ENCODE assay signal across 18 cellular contexts in the genomic region with DNA sequence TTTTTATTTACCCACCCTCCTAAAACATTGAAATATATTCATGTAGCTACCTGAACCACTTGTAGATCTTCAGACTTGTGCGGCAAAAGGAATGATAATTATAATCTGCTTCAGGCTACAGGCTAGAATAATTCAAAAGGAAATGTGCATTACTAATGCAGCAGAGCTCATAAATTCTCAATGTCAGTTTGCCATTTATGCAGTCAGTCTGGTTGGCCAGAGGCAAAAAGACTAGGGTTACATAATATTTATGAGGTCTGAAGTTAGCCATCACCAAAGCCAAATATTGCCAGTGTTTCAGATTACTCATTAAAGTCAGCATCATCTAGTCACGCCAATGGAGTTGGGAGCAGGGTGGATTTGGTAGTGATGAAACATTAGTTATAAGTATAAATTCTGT. TPM values are rescaled to one million over a fixed set of nuclear protein-coding genes. Genes with fewer than 3 reads are reported as not detected.
A peak's percentile ranks its signal among the peaks of the same experiment; 100 is the strongest.
DNase-seq lines count a peak whose midpoint lies in the region; ATAC-seq, FAIRE-seq and TF ChIP-seq lines count a peak whose summit lies in the region.
"Had no signal": no experiment of that assay in that cellular context is flagged by ENCODE, and none has a peak within 500 bp of the region (broad histone marks: within the 10 kb centered on the region; RNA-seq: fewer than 3 reads in every experiment).

No MANE protein-coding gene starts in this region.

- FAIRE-seq in D721Med (lab: Jason Lieb, UNC), result no peak

- no peaks in the 10 kb centered on the region for H3K36me3 Mint-ChIP-seq in MCF 10A (ENCODE audit: insufficient read depth, unreplicated experiment)
- H3K36me3 Mint-ChIP-seq: activated naive CD8-positive, alpha-beta T cell had no signal

- H3K27ac ChIP-seq in breast epithelium (no peak overlapping the region), aorta (ENCODE audit: low read depth in 1 of 2, low read length in 2 of 2) (no peak overlapping the region)
- H3K27ac ChIP-seq: BLaER1 treated with 17β-estradiol and CSF1 and Interleukin-3, amounts not matched to agents 10 nM and 100 nM; hepatocyte; KMS-11; prostate gland had no signal

- DNase-seq in MCF 10A (ENCODE audit: unreplicated experiment) (peak; percentile 90), breast epithelium (ENCODE audit: low spot score in 2 of 2) (no peak), NCI-H526 (lab: John Stamatoyannopoulos, UW) (peak; percentile 52 to 59), epithelial cell of esophagus (ENCODE audit: low read depth) (peak; percentile 88), D721Med (ENCODE audit: insufficient read length, low spot score) (no peak), aorta (no peak)
- no peak for DNase-seq in activated CD8-positive, alpha-beta memory T cell treated with anti-CD3 and anti-CD28 coated beads, Interleukin-2, amount 50 U/mL, for 48 hours
- DNase-seq in activated naive CD4-positive, alpha-beta T cell treated with anti-CD3 and anti-CD28 coated beads, Interleukin-2, amount 50 U/mL, for 16 hours, result no peak
- DNase-seq: activated CD8-positive, alpha-beta T cell treated with anti-CD3 and anti-CD28 coated beads for 36 hours; NCI-H774 had no signal

- 66 to 78% methylated on average over 2 of the region's 2 CpGs for WGBS in aorta, 2 donors

- no peak for TF ChIP-seq POLR2A in breast epithelium (IDR thresholded peaks at IDR 0.05)

- H3K36me3 ChIP-seq in breast epithelium, result no peaks in the 10 kb centered on the region
- H3K36me3 ChIP-seq in aorta (ENCODE audit: control insufficient read depth in 1 of 2, insufficient read depth in 2 of 2, low read length in 1 of 2), result no peaks in the 10 kb centered on the region
- H3K36me3 ChIP-seq: BLaER1 treated with 17β-estradiol and CSF1 and Interleukin-3, amounts not matched to agents 10 nM and 100 nM; prostate gland had no signal

- TF ChIP-seq CTCF in MCF 10A (IDR thresholded peaks at IDR 0.05; ENCODE audit: unreplicated experiment) (no peak), breast epithelium (IDR thresholded peaks at IDR 0.05) (no peak), epithelial cell of esophagus (IDR thresholded peaks at IDR 0.05; ENCODE audit: insufficient read depth, low read depth, low read length, missing control alignments) (no peak), D721Med (IDR thresholded peaks at IDR 0.05; ENCODE audit: insufficient read depth, missing control alignments) (no peak)

- no peak overlapping the region for H3K4me3 Mint-ChIP-seq in MCF 10A (ENCODE audit: unreplicated experiment)
- H3K4me3 Mint-ChIP-seq: activated CD8-positive, alpha-beta T cell treated with anti-CD3 and anti-CD28 coated beads for 36 hours; activated naive CD8-positive, alpha-beta T cell; dendritic cell treated with granulocyte-macrophage colony-stimulating factor and Interleukin-4, amounts not matched to agents 40 ng/mL and 50 ng/mL, for 4 days; GM23338 had no signal

- CTCF ChIA-PET in MCF 10A (lab: Yijun Ruan, JAX), result interaction anchor here (0.9 to 1.9 kb wide), 6 partner anchors 17 to 440 kb away, joined by 3 to 6 read pairs (median 4); no protein-coding TSS in a partner anchor

- H3K4me1 ChIP-seq in breast epithelium, result no peaks in the 10 kb centered on the region
- H3K4me1 ChIP-seq in aorta (ENCODE audit: control insufficient read depth in 1 of 2, insufficient read depth in 2 of 2, low read length in 2 of 2), result no peaks in the 10 kb centered on the region
- H3K4me1 ChIP-seq: prostate gland had no signal

- POLR2A ChIA-PET in MCF 10A (lab: Yijun Ruan, JAX), result interaction anchor here (0.6 to 2.6 kb wide), 23 partner anchors 8 to 930 kb away, joined by 3 to 20 read pairs (median 4); a partner anchor contains a TSS

- H3K9me3 ChIP-seq in breast epithelium (no peaks in the 10 kb centered on the region), aorta (ENCODE audit: control insufficient read depth, low read length) (no peaks in the 10 kb centered on the region)
- H3K9me3 ChIP-seq: BLaER1 treated with 17β-estradiol and CSF1 and Interleukin-3, amounts not matched to agents 10 nM and 100 nM; prostate gland had no signal

- intact Hi-C loops in MCF 10A (cut with micrococcal nuclease), result no loop called here
- intact Hi-C loops in breast epithelium (cut with DNase I; ENCODE audit: low total_unique reads), result no loop called here
- intact Hi-C loops in aorta (cut with DNase I), result no loop called here

- no peak for ATAC-seq in aorta (ENCODE audit: low FRiP score)
- ATAC-seq: activated CD8-positive, alpha-beta T cell treated with anti-CD3 and anti-CD28 coated beads for 36 hours; GM23338 had no signal

- H3K4me1 Mint-ChIP-seq in MCF 10A (ENCODE audit: insufficient read depth, unreplicated experiment), result peaks cover 10% of the 10 kb centered on the region
- H3K4me1 Mint-ChIP-seq: GM23338 had no signal

- no peak overlapping the region for H3K27ac Mint-ChIP-seq in MCF 10A (ENCODE audit: low read depth, unreplicated experiment)
- H3K27ac Mint-ChIP-seq: activated CD8-positive, alpha-beta T cell treated with anti-CD3 and anti-CD28 coated beads for 36 hours; activated naive CD8-positive, alpha-beta T cell; dendritic cell treated with granulocyte-macrophage colony-stimulating factor and Interleukin-4, amounts not matched to agents 40 ng/mL and 50 ng/mL, for 4 days; GM23338 had no signal

- H3K27me3 Mint-ChIP-seq in MCF 10A (ENCODE audit: insufficient read depth, unreplicated experiment), result no peaks in the 10 kb centered on the region
- H3K27me3 Mint-ChIP-seq: activated CD8-positive, alpha-beta T cell treated with anti-CD3 and anti-CD28 coated beads for 36 hours; activated naive CD8-positive, alpha-beta T cell; dendritic cell treated with granulocyte-macrophage colony-stimulating factor and Interleukin-4, amounts not matched to agents 40 ng/mL and 50 ng/mL, for 4 days had no signal

- no peaks in the 10 kb centered on the region for H3K27me3 ChIP-seq in breast epithelium
- no peaks in the 10 kb centered on the region for H3K27me3 ChIP-seq in aorta (ENCODE audit: control insufficient read depth in 1 of 2, insufficient read depth in 2 of 2, low read length in 1 of 2)
- H3K27me3 ChIP-seq: BLaER1 treated with 17β-estradiol and CSF1 and Interleukin-3, amounts not matched to agents 10 nM and 100 nM; hepatocyte had no signal

- no peak overlapping the region for H3K4me3 ChIP-seq in breast epithelium
- no peak overlapping the region for H3K4me3 ChIP-seq in epithelial cell of esophagus (ENCODE audit: low read length)
- H3K4me3 ChIP-seq in aorta (ENCODE audit: low read length in 2 of 2), result no peak overlapping the region
- H3K4me3 ChIP-seq: BLaER1 treated with 17β-estradiol and CSF1 and Interleukin-3, amounts not matched to agents 10 nM and 100 nM; GM23338; hepatocyte; prostate gland had no signal

- no peaks in the 10 kb centered on the region for H3K9me3 Mint-ChIP-seq in MCF 10A (ENCODE audit: unreplicated experiment)
- H3K9me3 Mint-ChIP-seq: activated CD8-positive, alpha-beta T cell treated with anti-CD3 and anti-CD28 coated beads for 36 hours; dendritic cell treated with granulocyte-macrophage colony-stimulating factor and Interleukin-4, amounts not matched to agents 40 ng/mL and 50 ng/mL, for 4 days; GM23338 had no signal

- BruUV-seq in MCF 10A (replicated peaks; lab: Mats Ljungman, UMichigan), result no TSS peak

RNA-seq across cellular contexts. Expression of a gene that starts 38.9 kb away (rescaled TPM):
- 9.3 and 9.8 TPM in 2 replicates for total RNA-seq in MCF 10A (2022)
- total RNA-seq in breast epithelium, result 10 to 100 TPM in 1 of 3 donors, 1 to 10 TPM in 2; 6.2 to 12.5 (median 7.8) TPM
- 1 to 10 TPM; 2.9 to 5.4 TPM for total RNA-seq in aorta
- polyA plus RNA-seq in aorta, result 1 to 10 TPM; 3.1 to 8.0 TPM

RNA-seq across cellular contexts. Expression of a gene that starts 46.7 kb away (rescaled TPM):
- 0.77 and 0.81 TPM in 2 replicates for total RNA-seq in MCF 10A (2022)
- under 1 TPM in 1 of 3 donors, not detected in 2; 0.29 TPM for total RNA-seq in breast epithelium
- total RNA-seq in aorta, result under 1 TPM in 1 of 2 donors, not detected in 1; 0.51 TPM
- under 1 TPM; 0.18 to 0.38 TPM for polyA plus RNA-seq in aorta
- total RNA-seq: activated CD8-positive, alpha-beta T cell treated with anti-CD3 and anti-CD28 coated beads for 36 hours; GM23338; hepatocyte; T-helper 1 cell treated with Interleukin-12 subunit alpha and Interleukin-12 subunit beta and Interleukin-4 antibody, amounts not matched to agents 30 ng/mL and 1 ng/mL, for 36 hours had no signal
- polyA plus RNA-seq: GM23338, hepatocyte had no signal

Comparison
In these comparisons a context has a peak if more than half of its experiments do, and no peak if none do; other contexts are left out.
1. DNase-seq: peak in MCF 10A (single experiment), NCI-H526 (2 of 2) and epithelial cell of esophagus (single experiment); none in breast epithelium (0 of 2), activated CD8-positive, alpha-beta memory T cell treated with anti-CD3 and anti-CD28 coated beads, Interleukin-2, amount 50 U/mL, for 48 hours (single experiment), D721Med (single experiment), activated naive CD4-positive, alpha-beta T cell treated with anti-CD3 and anti-CD28 coated beads, Interleukin-2, amount 50 U/mL, for 16 hours (single experiment) and aorta (0 of 2).